In genomic region chr11:32178692-32179091, GRCh38 we compare ENCODE assay signal across 19 cellular contexts.
"Had no signal": no experiment of that assay in that cellular context is flagged by ENCODE, and none has a peak within 500 bp of the region (broad histone marks: within the 10 kb centered on the region; RNA-seq: fewer than 3 reads in every experiment).

No MANE protein-coding gene starts in this region.

- H3K4me1 ChIP-seq: SJCRH30 had no signal

- H3K36me3 ChIP-seq: SJCRH30 had no signal

- H3K27ac ChIP-seq: HL-60, RWPE1, SJCRH30 had no signal

- ATAC-seq: Panc1, PC-3, SK-N-SH treated with all-trans-retinoic acid at 6 μM for 48 hours had no signal

- DNase-seq: KBM-7, MV-4-11, NCI-H1048, NCI-H1105, NCI-H1417, NCI-H1436 treated with DMSO at 0.1 percent for 48 hours, NCI-H1694, NCI-H187 treated with DMSO at 0.1 percent for 48 hours, NCI-H2029 treated with DMSO at 0.1 percent for 48 hours, NCI-H2171 treated with DMSO at 0.1 percent for 48 hours, NCI-H345, NCI-H526, PC-3, SHP77, SJCRH30 had no signal

- H3K4me3 ChIP-seq: SJCRH30 had no signal

- H3K27me3 ChIP-seq: SJCRH30 had no signal

- H3K9me3 ChIP-seq: SJCRH30 had no signal
